Comparison of ENCODE assay signal across 9 cellular contexts in genomic region chr2:237603718-237604362, GRCh38. TPM values are rescaled to one million over a fixed set of nuclear protein-coding genes. Genes with fewer than 3 reads are reported as not detected.
A peak's percentile ranks its signal among the peaks of the same experiment; 100 is the strongest.
DNase-seq lines count a peak whose midpoint lies in the region; ATAC-seq and TF ChIP-seq lines count a peak whose summit lies in the region.
"Had no signal": no experiment of that assay in that cellular context is flagged by ENCODE, and none has a peak within 500 bp of the region (broad histone marks: within the 10 kb centered on the region; RNA-seq: fewer than 3 reads in every experiment).

No MANE protein-coding gene starts in this region.

- in situ Hi-C loops in transverse colon (cut with MboI; ENCODE audit: low pct_ligation_motif_present in 1 of 4, low pct_unique_long_range_greater_than_20kb in 1 of 4, low sequenced_read_pairs in 3 of 4) = no loop called here

- TF ChIP-seq POLR2A in transverse colon (IDR thresholded peaks at IDR 0.05) (no peak), sigmoid colon (IDR thresholded peaks at IDR 0.05) (no peak)

- H3K27ac ChIP-seq in transverse colon (peak overlapping the region; percentile 5 to 40 (median 24)), sigmoid colon (peak overlapping the region in 2 of 4 donors; percentile 32 to 44)
- H3K27ac ChIP-seq: cardiac muscle cell had no signal

- H3K4me3 Mint-ChIP-seq in WTC11 (no peak overlapping the region), naive B cell (peak overlapping the region; percentile 56 to 87 (median 80))

- peaks cover 50% of the 10 kb centered on the region for H3K4me1 Mint-ChIP-seq in WTC11
- peaks cover 20 to 31% (median 29%) of the 10 kb centered on the region in 3 donors for H3K4me1 Mint-ChIP-seq in naive B cell

- H3K9me3 Mint-ChIP-seq in WTC11 (peaks cover 36% of the 10 kb centered on the region), naive B cell (no peaks in the 10 kb centered on the region)

- H3K27ac Mint-ChIP-seq in WTC11 (peak overlapping the region; percentile 64), naive B cell (peak overlapping the region; percentile 97 to 99 (median 98))

- H3K36me3 Mint-ChIP-seq in WTC11 (peaks cover 38% of the 10 kb centered on the region), naive B cell (no peaks in the 10 kb centered on the region)

- intact Hi-C loops in transverse colon (cut with DNase I; ENCODE audit: low total_unique reads) = no loop called here
- intact Hi-C loops in sigmoid colon (cut with DNase I) = loop anchor here (5.0 kb wide), 1 partner anchor 143 kb away; no protein-coding TSS in a partner anchor

- TF ChIP-seq EP300 in transverse colon (IDR thresholded peaks at IDR 0.05; ENCODE audit: low read depth) = no peak
- peak in 1 of 4 donors; percentile 18 for TF ChIP-seq EP300 in sigmoid colon (IDR thresholded peaks at IDR 0.05)

- ATAC-seq in HG02981 (IDR thresholded peaks at IDR 0.05; ENCODE audit: unreplicated experiment) (peak; percentile 57), WTC11 (peak; percentile 28), naive B cell (ENCODE audit: low read depth in 2 of 2) (peak; percentile 94)

- POLR2A ChIA-PET in WTC11 (lab: Charles Lee) = interaction anchor here (0.6 to 1.7 kb wide), 3 partner anchors 13 to 31 kb away, joined by 3 to 4 read pairs (median 3); partner anchors contain the start of gene RAB17

- TF ChIP-seq CTCF in WTC11 (IDR thresholded peaks at IDR 0.05) = no peak
- TF ChIP-seq CTCF in transverse colon (IDR thresholded peaks at IDR 0.05) = no peak
- no peak for TF ChIP-seq CTCF in sigmoid colon (IDR thresholded peaks at IDR 0.05)

- WGBS in transverse colon (ENCODE audit: low coverage in 1 of 2), 2 donors = 35 to 43% methylated on average over 10 to 15 of the region's 15 CpGs
- WGBS in sigmoid colon, 2 donors = 27 to 44% methylated on average over 15 of the region's 15 CpGs

- DNase-seq in AG08395 (ENCODE audit: low spot score) = peak; percentile 57
- DNase-seq in WTC11 (ENCODE audit: low spot score) = no peak
- DNase-seq in dermis microvascular lymphatic vessel endothelial cell (ENCODE audit: low read depth in 2 of 2) = peak; percentile 98 to 99
- peak; percentile 86 for DNase-seq in naive B cell
- DNase-seq in transverse colon = peak; percentile 47
- DNase-seq in AG08396 (ENCODE audit: low spot score) = no peak
- DNase-seq in sigmoid colon = no peak

- H3K4me1 ChIP-seq in transverse colon (peaks cover 0 to 20% (median 0%) of the 10 kb centered on the region in 4 donors), sigmoid colon (peaks cover 0 to 21% (median 17%) of the 10 kb centered on the region in 4 donors)

- H3K27me3 ChIP-seq in transverse colon (no peaks in the 10 kb centered on the region), sigmoid colon (no peaks in the 10 kb centered on the region)
- H3K27me3 ChIP-seq: cardiac muscle cell had no signal

- H3K36me3 ChIP-seq in transverse colon (no peaks in the 10 kb centered on the region), sigmoid colon (no peaks in the 10 kb centered on the region)
- H3K36me3 ChIP-seq: cardiac muscle cell had no signal

- H3K9me3 ChIP-seq in transverse colon = no peaks in the 10 kb centered on the region
- H3K9me3 ChIP-seq in sigmoid colon = no peaks in the 10 kb centered on the region

- H3K4me3 ChIP-seq in transverse colon (no peak overlapping the region), sigmoid colon (peak overlapping the region in 1 of 4 donors; percentile 4)
- H3K4me3 ChIP-seq: cardiac muscle cell had no signal

- H3K27me3 Mint-ChIP-seq in WTC11 (ENCODE audit: low read depth) (peaks cover 12% of the 10 kb centered on the region), naive B cell (peaks cover 0 to 9% (median 8%) of the 10 kb centered on the region in 3 donors)

- CTCF ChIA-PET in WTC11 (lab: Charles Lee) = interaction anchor here (0.7 to 4.2 kb wide), 7 partner anchors 10 to 190 kb away, joined by 3 to 36 read pairs (median 5); no protein-coding TSS in a partner anchor

TF ChIP-seq in WTC11, 78 proteins besides CTCF, POLR2A, EP300 and RAD21 (continues in another document):
- no peak for TF ChIP-seq ZNF263 (CRISPR knock-in tag; IDR thresholded peaks at IDR 0.05; ENCODE audit: low read depth)
- peak; percentile 72 for TF ChIP-seq GTF2I (CRISPR knock-in tag; conservative IDR thresholded peaks at IDR 0.05)
- no peak for TF ChIP-seq TP53 (CRISPR knock-in tag; IDR thresholded peaks at IDR 0.05)
- no peak for TF ChIP-seq USF1 (CRISPR knock-in tag; IDR thresholded peaks at IDR 0.05)
- TF ChIP-seq FOXP1 (CRISPR knock-in tag; IDR thresholded peaks at IDR 0.05; ENCODE audit: borderline replicate concordance) = no peak
- no peak for TF ChIP-seq NR3C1 (CRISPR knock-in tag; conservative IDR thresholded peaks at IDR 0.05; ENCODE audit: low read depth)
- TF ChIP-seq PRDM15 (CRISPR knock-in tag; IDR thresholded peaks at IDR 0.05) = 0 out of 2 replicates have a peak, but pooled peaks have one; percentile 23
- TF ChIP-seq ELF4 (CRISPR knock-in tag; IDR thresholded peaks at IDR 0.05; ENCODE audit: low read depth) = no peak
- no peak for TF ChIP-seq TEAD4 (CRISPR knock-in tag; IDR thresholded peaks at IDR 0.05)
- TF ChIP-seq NR2C2 (CRISPR knock-in tag; IDR thresholded peaks at IDR 0.05) = no peak
- no peak for TF ChIP-seq ESRRA (CRISPR knock-in tag; IDR thresholded peaks at IDR 0.05; ENCODE audit: borderline replicate concordance)
- TF ChIP-seq ZNF138 (CRISPR knock-in tag; conservative IDR thresholded peaks at IDR 0.05) = no peak
- no peak for TF ChIP-seq FOXP4 (CRISPR knock-in tag; IDR thresholded peaks at IDR 0.05)

RNA-seq across cellular contexts. Expression of gene RAB17, which starts 13.3 kb away (rescaled TPM):
- total RNA-seq in WTC11 (2021) (134 to 140 TPM (median 137 TPM) in 3 replicates), dermis microvascular lymphatic vessel endothelial cell (11.8 and 12.3 TPM in 2 replicates), transverse colon (100 to 1,000 TPM in 1 of 4 donors, 10 to 100 TPM in 3; 25.1 to 104 (median 65.6) TPM), sigmoid colon (1 to 10 TPM in 1 of 4 donors, under 1 TPM in 3; 0.33 to 2.8 (median 0.45) TPM)
- polyA plus RNA-seq in naive B cell (ENCODE audit: low read depth in 6 of 6) (not detected), sigmoid colon (10 to 100 TPM; 34.4 to 48.8 (median 38.4) TPM)

RNA-seq across cellular contexts. Expression of gene LRRFIP1, which starts 23.5 kb away (rescaled TPM):
- 70.6 to 88.4 TPM (median 71.2 TPM) in 3 replicates for total RNA-seq in WTC11 (2021)
- 83.6 and 114 TPM in 2 replicates for total RNA-seq in dermis microvascular lymphatic vessel endothelial cell
- polyA plus RNA-seq in naive B cell (ENCODE audit: low read depth in 6 of 6) = 10 to 100 TPM; 45.8 to 88.7 (median 68.2) TPM
- 100 to 1,000 TPM in 3 of 4 donors, 10 to 100 TPM in 1; 98.5 to 147 (median 122) TPM for total RNA-seq in transverse colon
- 100 to 1,000 TPM; 112 to 185 (median 136) TPM for total RNA-seq in sigmoid colon
- polyA plus RNA-seq in sigmoid colon = 10 to 100 TPM; 42.0 to 73.8 (median 63.3) TPM

RNA-seq across cellular contexts. Expression of gene PRLH, which starts 37.5 kb away (rescaled TPM):
- total RNA-seq in WTC11 (2021) (not detected in 3 replicates), dermis microvascular lymphatic vessel endothelial cell (not detected in 2 replicates), transverse colon (not detected), sigmoid colon (not detected)
- polyA plus RNA-seq in naive B cell (ENCODE audit: low read depth in 6 of 6) (not detected), sigmoid colon (not detected)
- total RNA-seq: cardiac muscle cell had no signal
- polyA plus RNA-seq: cardiac muscle cell had no signal

Comparison
In these comparisons a context has a peak if more than half of its experiments do, and no peak if none do; other contexts are left out.
1. DNase-seq: peak in AG08395 (single experiment), dermis microvascular lymphatic vessel endothelial cell (2 of 2), naive B cell (single experiment) and transverse colon (single experiment); none in WTC11 (single experiment), AG08396 (single experiment) and sigmoid colon (single experiment).
2. ATAC-seq: peak in every context shown above with its lines; median percentile 94 in naive B cell; 57 in HG02981; 28 in WTC11.